2 cellular contexts compared by ENCODE assay signal in genomic region chr16:21717608-21718007, GRCh38.
TF ChIP-seq lines count a peak whose summit lies in the region.

No MANE protein-coding gene starts in this region.

TF ChIP-seq in A549, 52 proteins besides CTCF, POLR2A, EP300 and RAD21:
- TF ChIP-seq KDM1A (IDR thresholded peaks at IDR 0.05; ENCODE audit: low read depth) (no peak), HOXA7 (CRISPR knock-in tag; IDR thresholded peaks at IDR 0.05) (no peak), MAFK (IDR thresholded peaks at IDR 0.05; ENCODE audit: partially characterized antibody) (peak; percentile 59)

TF ChIP-seq in K562, 482 proteins besides CTCF, POLR2A, EP300 and RAD21:
- TF ChIP-seq TAF15 (IDR thresholded peaks at IDR 0.05; ENCODE audit: low read depth, low read length), result no peak
- no peak for TF ChIP-seq NCOA6 (IDR thresholded peaks at IDR 0.05)
- TF ChIP-seq CEBPB (tag; IDR thresholded peaks at IDR 0.05), result no peak
- TF ChIP-seq C11orf30 (IDR thresholded peaks at IDR 0.05; ENCODE audit: low read depth), result peak; percentile 33
- TF ChIP-seq TRIM28 (IDR thresholded peaks at IDR 0.05), result no peak
- TF ChIP-seq POLR2G (IDR thresholded peaks at IDR 0.05; ENCODE audit: low read depth, low read length), result no peak
- TF ChIP-seq, protein P1, sequence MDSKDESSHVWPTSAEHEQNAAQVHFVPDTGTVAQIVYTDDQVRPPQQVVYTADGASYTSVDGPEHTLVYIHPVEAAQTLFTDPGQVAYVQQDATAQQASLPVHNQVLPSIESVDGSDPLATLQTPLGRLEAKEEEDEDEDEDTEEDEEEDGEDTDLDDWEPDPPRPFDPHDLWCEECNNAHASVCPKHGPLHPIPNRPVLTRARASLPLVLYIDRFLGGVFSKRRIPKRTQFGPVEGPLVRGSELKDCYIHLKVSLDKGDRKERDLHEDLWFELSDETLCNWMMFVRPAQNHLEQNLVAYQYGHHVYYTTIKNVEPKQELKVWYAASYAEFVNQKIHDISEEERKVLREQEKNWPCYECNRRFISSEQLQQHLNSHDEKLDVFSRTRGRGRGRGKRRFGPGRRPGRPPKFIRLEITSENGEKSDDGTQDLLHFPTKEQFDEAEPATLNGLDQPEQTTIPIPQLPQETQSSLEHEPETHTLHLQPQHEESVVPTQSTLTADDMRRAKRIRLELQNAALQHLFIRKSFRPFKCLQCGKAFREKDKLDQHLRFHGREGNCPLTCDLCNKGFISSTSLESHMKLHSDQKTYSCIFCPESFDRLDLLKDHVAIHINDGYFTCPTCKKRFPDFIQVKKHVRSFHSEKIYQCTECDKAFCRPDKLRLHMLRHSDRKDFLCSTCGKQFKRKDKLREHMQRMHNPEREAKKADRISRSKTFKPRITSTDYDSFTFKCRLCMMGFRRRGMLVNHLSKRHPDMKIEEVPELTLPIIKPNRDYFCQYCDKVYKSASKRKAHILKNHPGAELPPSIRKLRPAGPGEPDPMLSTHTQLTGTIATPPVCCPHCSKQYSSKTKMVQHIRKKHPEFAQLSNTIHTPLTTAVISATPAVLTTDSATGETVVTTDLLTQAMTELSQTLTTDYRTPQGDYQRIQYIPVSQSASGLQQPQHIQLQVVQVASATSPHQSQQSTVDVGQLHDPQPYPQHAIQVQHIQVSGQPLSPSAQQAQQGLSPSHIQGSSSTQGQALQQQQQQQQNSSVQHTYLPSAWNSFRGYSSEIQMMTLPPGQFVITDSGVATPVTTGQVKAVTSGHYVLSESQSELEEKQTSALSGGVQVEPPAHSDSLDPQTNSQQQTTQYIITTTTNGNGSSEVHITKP (IDR thresholded peaks at IDR 0.05; ENCODE audit: partially characterized antibody), result no peak
- TF ChIP-seq ZNF316 (IDR thresholded peaks at IDR 0.05), result peak; percentile 46
- no peak for TF ChIP-seq ZFP30 (CRISPR knock-in tag; IDR thresholded peaks at IDR 0.05; ENCODE audit: borderline replicate concordance)
- TF ChIP-seq ZNF707 (CRISPR knock-in tag; conservative IDR thresholded peaks at IDR 0.05), result no peak
- no peak for TF ChIP-seq USF1 (CRISPR knock-in tag; IDR thresholded peaks at IDR 0.05)
- no peak for TF ChIP-seq THRAP3 (IDR thresholded peaks at IDR 0.05; ENCODE audit: borderline replicate concordance)
- no peak for TF ChIP-seq SRSF7 (optimal IDR thresholded peaks at IDR 0.05; ENCODE audit: low read depth, low read length)
- no peak for TF ChIP-seq SETDB1 (IDR thresholded peaks at IDR 0.05; ENCODE audit: low read length)
- no peak for TF ChIP-seq MAX (CRISPR knock-in tag; IDR thresholded peaks at IDR 0.05)
- TF ChIP-seq NR2C1 (IDR thresholded peaks at IDR 0.05), result no peak
- TF ChIP-seq NR2C1 (tag; IDR thresholded peaks at IDR 0.05), result no peak
- TF ChIP-seq, protein P2, sequence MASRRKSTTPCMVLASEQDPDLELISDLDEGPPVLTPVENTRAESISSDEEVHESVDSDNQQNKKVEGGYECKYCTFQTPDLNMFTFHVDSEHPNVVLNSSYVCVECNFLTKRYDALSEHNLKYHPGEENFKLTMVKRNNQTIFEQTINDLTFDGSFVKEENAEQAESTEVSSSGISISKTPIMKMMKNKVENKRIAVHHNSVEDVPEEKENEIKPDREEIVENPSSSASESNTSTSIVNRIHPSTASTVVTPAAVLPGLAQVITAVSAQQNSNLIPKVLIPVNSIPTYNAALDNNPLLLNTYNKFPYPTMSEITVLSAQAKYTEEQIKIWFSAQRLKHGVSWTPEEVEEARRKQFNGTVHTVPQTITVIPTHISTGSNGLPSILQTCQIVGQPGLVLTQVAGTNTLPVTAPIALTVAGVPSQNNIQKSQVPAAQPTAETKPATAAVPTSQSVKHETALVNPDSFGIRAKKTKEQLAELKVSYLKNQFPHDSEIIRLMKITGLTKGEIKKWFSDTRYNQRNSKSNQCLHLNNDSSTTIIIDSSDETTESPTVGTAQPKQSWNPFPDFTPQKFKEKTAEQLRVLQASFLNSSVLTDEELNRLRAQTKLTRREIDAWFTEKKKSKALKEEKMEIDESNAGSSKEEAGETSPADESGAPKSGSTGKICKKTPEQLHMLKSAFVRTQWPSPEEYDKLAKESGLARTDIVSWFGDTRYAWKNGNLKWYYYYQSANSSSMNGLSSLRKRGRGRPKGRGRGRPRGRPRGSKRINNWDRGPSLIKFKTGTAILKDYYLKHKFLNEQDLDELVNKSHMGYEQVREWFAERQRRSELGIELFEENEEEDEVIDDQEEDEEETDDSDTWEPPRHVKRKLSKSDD (conservative IDR thresholded peaks at IDR 0.05; ENCODE audit: low read length), result no peak
